In genomic region chr19:55407625-55408319, GRCh38 we compare ENCODE assay signal across 1 cellular context.
TF ChIP-seq lines count a peak whose summit lies in the region.

UBE2S (minus strand) TSS chr19:55407788; CDS start chr19:55407589, 199 bp downstream.

TF ChIP-seq in K562, 482 proteins besides CTCF, POLR2A, EP300 and RAD21 (continued from another document and continues in another):
- TF ChIP-seq, protein P1, sequence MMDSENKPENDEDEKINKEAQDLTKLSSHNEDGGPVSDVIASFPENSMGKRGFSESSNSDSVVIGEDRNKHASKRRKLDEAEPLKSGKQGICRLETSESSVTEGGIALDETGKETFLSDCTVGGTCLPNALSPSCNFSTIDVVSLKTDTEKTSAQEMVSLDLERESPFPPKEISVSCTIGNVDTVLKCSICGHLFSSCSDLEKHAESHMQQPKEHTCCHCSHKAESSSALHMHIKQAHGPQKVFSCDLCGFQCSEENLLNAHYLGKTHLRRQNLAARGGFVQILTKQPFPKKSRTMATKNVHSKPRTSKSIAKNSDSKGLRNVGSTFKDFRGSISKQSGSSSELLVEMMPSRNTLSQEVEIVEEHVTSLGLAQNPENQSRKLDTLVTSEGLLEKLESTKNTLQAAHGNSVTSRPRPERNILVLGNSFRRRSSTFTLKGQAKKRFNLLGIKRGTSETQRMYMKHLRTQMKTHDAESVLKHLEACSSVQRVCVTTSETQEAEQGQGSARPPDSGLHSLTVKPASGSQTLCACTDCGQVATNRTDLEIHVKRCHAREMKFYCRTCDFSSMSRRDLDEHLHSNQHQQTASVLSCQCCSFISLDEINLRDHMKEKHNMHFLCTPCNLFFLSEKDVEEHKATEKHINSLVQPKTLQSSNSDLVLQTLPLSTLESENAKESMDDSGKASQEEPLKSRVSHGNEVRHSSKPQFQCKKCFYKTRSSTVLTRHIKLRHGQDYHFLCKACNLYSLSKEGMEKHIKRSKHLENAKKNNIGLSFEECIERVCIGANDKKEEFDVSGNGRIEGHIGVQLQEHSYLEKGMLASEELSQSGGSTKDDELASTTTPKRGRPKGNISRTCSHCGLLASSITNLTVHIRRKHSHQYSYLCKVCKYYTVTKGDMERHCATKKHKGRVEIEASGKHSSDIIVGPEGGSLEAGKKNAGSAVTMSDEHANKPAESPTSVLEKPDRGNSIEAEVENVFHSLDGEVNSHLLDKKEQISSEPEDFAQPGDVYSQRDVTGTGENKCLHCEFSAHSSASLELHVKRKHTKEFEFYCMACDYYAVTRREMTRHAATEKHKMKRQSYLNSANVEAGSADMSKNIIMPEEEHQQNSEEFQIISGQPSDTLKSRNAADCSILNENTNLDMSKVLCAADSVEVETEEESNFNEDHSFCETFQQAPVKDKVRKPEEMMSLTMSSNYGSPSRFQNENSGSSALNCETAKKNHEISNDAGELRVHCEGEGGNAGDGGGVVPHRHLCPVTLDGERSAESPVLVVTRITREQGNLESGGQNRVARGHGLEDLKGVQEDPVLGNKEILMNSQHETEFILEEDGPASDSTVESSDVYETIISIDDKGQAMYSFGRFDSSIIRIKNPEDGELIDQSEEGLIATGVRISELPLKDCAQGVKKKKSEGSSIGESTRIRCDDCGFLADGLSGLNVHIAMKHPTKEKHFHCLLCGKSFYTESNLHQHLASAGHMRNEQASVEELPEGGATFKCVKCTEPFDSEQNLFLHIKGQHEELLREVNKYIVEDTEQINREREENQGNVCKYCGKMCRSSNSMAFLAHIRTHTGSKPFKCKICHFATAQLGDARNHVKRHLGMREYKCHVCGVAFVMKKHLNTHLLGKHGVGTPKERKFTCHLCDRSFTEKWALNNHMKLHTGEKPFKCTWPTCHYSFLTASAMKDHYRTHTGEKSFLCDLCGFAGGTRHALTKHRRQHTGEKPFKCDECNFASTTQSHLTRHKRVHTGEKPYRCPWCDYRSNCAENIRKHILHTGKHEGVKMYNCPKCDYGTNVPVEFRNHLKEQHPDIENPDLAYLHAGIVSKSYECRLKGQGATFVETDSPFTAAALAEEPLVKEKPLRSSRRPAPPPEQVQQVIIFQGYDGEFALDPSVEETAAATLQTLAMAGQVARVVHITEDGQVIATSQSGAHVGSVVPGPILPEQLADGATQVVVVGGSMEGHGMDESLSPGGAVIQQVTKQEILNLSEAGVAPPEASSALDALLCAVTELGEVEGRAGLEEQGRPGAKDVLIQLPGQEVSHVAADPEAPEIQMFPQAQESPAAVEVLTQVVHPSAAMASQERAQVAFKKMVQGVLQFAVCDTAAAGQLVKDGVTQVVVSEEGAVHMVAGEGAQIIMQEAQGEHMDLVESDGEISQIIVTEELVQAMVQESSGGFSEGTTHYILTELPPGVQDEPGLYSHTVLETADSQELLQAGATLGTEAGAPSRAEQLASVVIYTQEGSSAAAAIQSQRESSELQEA (IDR thresholded peaks at IDR 0.05; ENCODE audit: low read depth), result no peak
- TF ChIP-seq ZNF551 (CRISPR knock-in tag; IDR thresholded peaks at IDR 0.05) (no peak), EZH2 (IDR thresholded peaks at IDR 0.05; ENCODE audit: borderline replicate concordance, low read depth, low read length) (no peak), NONO (IDR thresholded peaks at IDR 0.05; ENCODE audit: low read depth in 2 of 2, low read length in 1 of 2) (peak; percentile 88 to 100), NFRKB (IDR thresholded peaks at IDR 0.05; ENCODE audit: low read depth) (no peak), GTF2E2 (tag; IDR thresholded peaks at IDR 0.05) (peak; percentile 99), DMBX1 (CRISPR knock-in tag; IDR thresholded peaks at IDR 0.05; ENCODE audit: borderline replicate concordance) (no peak; the same call in 1 of the 2 replicates), ZNF184 (CRISPR knock-in tag; IDR thresholded peaks at IDR 0.05) (no peak), E2F3 (CRISPR knock-in tag; IDR thresholded peaks at IDR 0.05) (peak; percentile 32; the same call in 1 of the 2 replicates), BRF1 (IDR thresholded peaks at IDR 0.05; ENCODE audit: borderline replicate concordance, extremely low read depth, insufficient read length) (no peak), ZNF436 (CRISPR knock-in tag; IDR thresholded peaks at IDR 0.05) (0 out of 2 replicates have a peak, but pooled peaks have one; percentile 32), GABPB2 (CRISPR knock-in tag; conservative IDR thresholded peaks at IDR 0.05) (no peak), HMBOX1 (IDR thresholded peaks at IDR 0.05) (no peak), RCOR1 (IDR thresholded peaks at IDR 0.05; ENCODE audit: borderline replicate concordance in 1 of 2, low read depth in 2 of 2, low read length in 2 of 2) (peak in 1 of 2 experiments; percentile 70; a peak in 2 of 4 replicates), SIX5 (IDR thresholded peaks at IDR 0.05; ENCODE audit: borderline replicate concordance in 1 of 2, insufficient read depth in 1 of 2, low read depth in 1 of 2, low read length in 2 of 2) (no peak), ZBTB17 (CRISPR knock-in tag; IDR thresholded peaks at IDR 0.05) (peak; percentile 75; the same call in 1 of the 2 replicates), FOXO4 (CRISPR knock-in tag; IDR thresholded peaks at IDR 0.05) (no peak), THRB (CRISPR knock-in tag; conservative IDR thresholded peaks at IDR 0.05) (peak; percentile 79), ZNF143 (CRISPR knock-in tag; IDR thresholded peaks at IDR 0.05) (no peak), CLOCK (CRISPR knock-in tag; IDR thresholded peaks at IDR 0.05; ENCODE audit: borderline replicate concordance) (no peak), GATAD2A (IDR thresholded peaks at IDR 0.05) (no peak), EWSR1 (IDR thresholded peaks at IDR 0.05; ENCODE audit: borderline replicate concordance, low read depth, partially characterized antibody) (no peak)
- TF ChIP-seq, protein P2, sequence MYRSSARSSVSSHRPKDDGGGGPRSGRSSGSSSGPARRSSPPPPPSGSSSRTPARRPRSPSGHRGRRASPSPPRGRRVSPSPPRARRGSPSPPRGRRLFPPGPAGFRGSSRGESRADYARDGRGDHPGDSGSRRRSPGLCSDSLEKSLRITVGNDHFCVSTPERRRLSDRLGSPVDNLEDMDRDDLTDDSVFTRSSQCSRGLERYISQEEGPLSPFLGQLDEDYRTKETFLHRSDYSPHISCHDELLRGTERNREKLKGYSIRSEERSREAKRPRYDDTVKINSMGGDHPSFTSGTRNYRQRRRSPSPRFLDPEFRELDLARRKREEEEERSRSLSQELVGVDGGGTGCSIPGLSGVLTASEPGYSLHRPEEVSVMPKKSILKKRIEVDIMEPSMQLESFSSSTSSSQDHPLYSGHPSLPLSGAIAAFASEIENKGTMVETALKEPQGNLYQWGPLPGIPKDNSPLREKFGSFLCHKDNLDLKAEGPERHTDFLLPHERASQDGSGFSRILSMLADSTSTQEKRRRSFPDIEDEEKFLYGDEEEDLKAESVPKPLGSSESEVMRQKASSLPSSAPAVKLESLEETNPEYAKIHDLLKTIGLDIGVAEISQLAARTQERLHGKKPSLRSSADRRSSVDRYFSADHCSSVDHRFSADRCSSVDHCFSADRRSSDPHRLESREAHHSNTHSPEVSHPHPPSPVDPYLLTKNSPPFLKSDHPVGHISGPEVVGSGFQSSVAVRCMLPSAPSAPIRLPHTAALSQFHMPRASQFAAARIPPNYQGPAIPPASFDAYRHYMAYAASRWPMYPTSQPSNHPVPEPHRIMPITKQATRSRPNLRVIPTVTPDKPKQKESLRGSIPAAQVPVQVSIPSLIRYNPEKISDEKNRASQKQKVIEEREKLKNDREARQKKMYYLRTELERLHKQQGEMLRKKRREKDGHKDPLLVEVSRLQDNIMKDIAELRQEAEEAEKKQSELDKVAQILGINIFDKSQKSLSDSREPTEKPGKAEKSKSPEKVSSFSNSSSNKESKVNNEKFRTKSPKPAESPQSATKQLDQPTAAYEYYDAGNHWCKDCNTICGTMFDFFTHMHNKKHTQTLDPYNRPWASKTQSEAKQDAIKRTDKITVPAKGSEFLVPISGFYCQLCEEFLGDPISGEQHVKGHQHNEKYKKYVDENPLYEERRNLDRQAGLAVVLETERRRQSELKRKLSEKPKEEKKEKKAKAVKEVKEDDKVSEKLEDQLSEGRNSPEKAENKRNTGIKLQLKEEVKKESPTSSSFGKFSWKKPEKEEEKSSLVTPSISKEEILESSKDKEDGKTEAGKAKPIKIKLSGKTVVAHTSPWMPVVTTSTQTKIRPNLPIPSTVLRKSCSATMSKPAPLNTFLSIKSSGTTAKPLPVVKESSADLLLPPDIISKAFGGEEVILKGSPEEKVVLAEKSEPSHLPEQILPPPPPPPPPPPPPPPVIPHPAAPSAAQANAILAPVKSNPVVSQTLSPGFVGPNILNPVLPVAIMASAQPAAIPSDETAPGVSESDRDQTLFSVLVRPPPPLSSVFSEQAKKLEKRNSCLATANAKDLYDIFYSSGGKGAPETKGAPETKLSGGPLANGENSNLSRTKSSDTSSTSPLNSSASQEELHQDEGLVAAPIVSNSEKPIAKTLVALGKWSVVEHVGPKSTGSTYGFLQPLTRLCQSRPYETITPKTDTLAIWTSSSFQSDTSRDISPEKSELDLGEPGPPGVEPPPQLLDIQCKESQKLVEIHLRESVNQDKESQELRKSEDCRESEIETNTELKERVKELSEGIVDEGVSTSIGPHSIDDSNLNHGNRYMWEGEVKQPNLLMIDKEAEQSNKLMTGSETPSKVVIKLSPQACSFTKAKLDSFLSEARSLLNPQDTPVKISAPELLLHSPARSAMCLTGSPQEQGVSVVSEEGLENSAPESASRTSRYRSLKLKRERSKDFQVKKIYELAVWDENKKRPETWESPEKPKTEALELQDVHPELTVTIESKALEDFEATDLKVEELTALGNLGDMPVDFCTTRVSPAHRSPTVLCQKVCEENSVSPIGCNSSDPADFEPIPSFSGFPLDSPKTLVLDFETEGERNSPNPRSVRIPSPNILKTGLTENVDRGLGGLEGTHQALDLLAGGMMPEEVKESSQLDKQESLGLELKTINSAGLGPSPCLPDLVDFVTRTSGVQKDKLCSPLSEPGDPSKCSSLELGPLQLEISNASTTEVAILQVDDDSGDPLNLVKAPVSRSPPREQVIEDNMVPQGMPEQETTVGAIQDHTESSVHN (IDR thresholded peaks at IDR 0.05; ENCODE audit: borderline replicate concordance in 1 of 2, low read depth in 1 of 2), result peak in 1 of 2 experiments; percentile 18; a peak in 1 of 4 replicates
- TF ChIP-seq, protein P3, sequence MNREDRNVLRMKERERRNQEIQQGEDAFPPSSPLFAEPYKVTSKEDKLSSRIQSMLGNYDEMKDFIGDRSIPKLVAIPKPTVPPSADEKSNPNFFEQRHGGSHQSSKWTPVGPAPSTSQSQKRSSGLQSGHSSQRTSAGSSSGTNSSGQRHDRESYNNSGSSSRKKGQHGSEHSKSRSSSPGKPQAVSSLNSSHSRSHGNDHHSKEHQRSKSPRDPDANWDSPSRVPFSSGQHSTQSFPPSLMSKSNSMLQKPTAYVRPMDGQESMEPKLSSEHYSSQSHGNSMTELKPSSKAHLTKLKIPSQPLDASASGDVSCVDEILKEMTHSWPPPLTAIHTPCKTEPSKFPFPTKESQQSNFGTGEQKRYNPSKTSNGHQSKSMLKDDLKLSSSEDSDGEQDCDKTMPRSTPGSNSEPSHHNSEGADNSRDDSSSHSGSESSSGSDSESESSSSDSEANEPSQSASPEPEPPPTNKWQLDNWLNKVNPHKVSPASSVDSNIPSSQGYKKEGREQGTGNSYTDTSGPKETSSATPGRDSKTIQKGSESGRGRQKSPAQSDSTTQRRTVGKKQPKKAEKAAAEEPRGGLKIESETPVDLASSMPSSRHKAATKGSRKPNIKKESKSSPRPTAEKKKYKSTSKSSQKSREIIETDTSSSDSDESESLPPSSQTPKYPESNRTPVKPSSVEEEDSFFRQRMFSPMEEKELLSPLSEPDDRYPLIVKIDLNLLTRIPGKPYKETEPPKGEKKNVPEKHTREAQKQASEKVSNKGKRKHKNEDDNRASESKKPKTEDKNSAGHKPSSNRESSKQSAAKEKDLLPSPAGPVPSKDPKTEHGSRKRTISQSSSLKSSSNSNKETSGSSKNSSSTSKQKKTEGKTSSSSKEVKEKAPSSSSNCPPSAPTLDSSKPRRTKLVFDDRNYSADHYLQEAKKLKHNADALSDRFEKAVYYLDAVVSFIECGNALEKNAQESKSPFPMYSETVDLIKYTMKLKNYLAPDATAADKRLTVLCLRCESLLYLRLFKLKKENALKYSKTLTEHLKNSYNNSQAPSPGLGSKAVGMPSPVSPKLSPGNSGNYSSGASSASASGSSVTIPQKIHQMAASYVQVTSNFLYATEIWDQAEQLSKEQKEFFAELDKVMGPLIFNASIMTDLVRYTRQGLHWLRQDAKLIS (CRISPR knock-in tag; IDR thresholded peaks at IDR 0.05), result peak; percentile 98
